13 cellular contexts compared by ENCODE assay signal in the genomic region with DNA sequence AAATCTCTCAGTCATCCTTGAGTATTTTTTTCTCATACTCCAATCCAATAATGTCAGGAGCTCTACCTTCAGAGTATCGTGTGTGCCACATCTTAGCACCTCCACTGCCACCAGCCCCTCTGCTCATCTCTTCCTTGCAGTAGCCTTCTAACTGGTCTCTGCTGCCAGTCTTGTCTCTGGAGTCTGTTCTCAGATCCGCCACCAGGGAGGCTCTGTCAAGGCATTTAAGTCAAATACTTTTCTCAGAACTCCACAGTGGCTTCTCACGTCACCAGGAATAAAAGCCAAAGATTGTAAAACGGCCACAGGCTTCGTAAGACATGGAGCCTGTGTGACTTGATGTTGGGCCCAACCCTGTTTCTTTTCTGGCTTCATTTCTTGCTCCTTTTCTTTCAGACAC. TPM values are rescaled to one million over a fixed set of nuclear protein-coding genes. Genes with fewer than 3 reads are reported as not detected.
A peak's percentile ranks its signal among the peaks of the same experiment; 100 is the strongest.
DNase-seq lines count a peak whose midpoint lies in the region; ATAC-seq, FAIRE-seq and TF ChIP-seq lines count a peak whose summit lies in the region.
"Had no signal": no experiment of that assay in that cellular context is flagged by ENCODE, and none has a peak within 500 bp of the region (broad histone marks: within the 10 kb centered on the region; RNA-seq: fewer than 3 reads in every experiment).

No MANE protein-coding gene starts in this region.

- H3K4me3 ChIP-seq in AG10803 (ENCODE audit: low read length) = no peak overlapping the region
- H3K4me3 ChIP-seq in GM23248 = no peak overlapping the region
- no peak overlapping the region for H3K4me3 ChIP-seq in keratinocyte (ENCODE audit: control insufficient read depth in 2 of 3, extremely low read depth in 1 of 3, insufficient read depth in 2 of 3, low read depth in 1 of 3, low read length in 3 of 3)
- H3K4me3 ChIP-seq in heart left ventricle = no peak overlapping the region
- H3K4me3 ChIP-seq: sigmoid colon had no signal

- no peaks in the 10 kb centered on the region for H3K9me3 Mint-ChIP-seq in activated T-helper 17 cell treated with anti-CD3 and anti-CD28 coated beads, Interleukin-2, amount 50 U/mL, for 72 hours
- H3K9me3 Mint-ChIP-seq: brain, nephron had no signal

- TF ChIP-seq CTCF in AG10803 (conservative IDR thresholded peaks at IDR 0.05; ENCODE audit: low read length) (no peak), keratinocyte (optimal IDR thresholded peaks at IDR 0.05 in 1 of 3, IDR thresholded peaks at IDR 0.05 in 1 of 3, conservative IDR thresholded peaks at IDR 0.05 in 1 of 3; ENCODE audit: extremely low read depth in 1 of 3, insufficient read depth in 2 of 3, low read length in 3 of 3) (peak in 2 of 3 experiments; percentile 17 to 22), heart left ventricle (IDR thresholded peaks at IDR 0.05) (no peak)

- no peak overlapping the region for H3K27ac ChIP-seq in GM23248
- no peak overlapping the region for H3K27ac ChIP-seq in keratinocyte (ENCODE audit: control insufficient read depth, insufficient read depth, low read length)
- no peak overlapping the region for H3K27ac ChIP-seq in heart left ventricle
- H3K27ac ChIP-seq: sigmoid colon had no signal

- DNase-seq in AG10803 (ENCODE audit: low read depth) (peak; percentile 1), GM23248 (peak; percentile 18), keratinocyte (ENCODE audit: low read depth, low spot score) (no peak), heart left ventricle (no peak), EL (no peak)
- DNase-seq: NCI-H1092 treated with DMSO at 0.1 percent for 48 hours, NCI-H446 treated with DMSO at 0.1 percent for 48 hours, sigmoid colon had no signal

- FAIRE-seq in keratinocyte (lab: Jason Lieb, UNC) = no peak

- no peaks in the 10 kb centered on the region for H4K20me1 ChIP-seq in GM23248 (ENCODE audit: insufficient read depth)
- H4K20me1 ChIP-seq in keratinocyte (ENCODE audit: control insufficient read depth, extremely low read depth, insufficient read depth, low read length) = no peaks in the 10 kb centered on the region

- peaks cover 9% of the 10 kb centered on the region for H3F3A ChIP-seq in GM23248 (ENCODE audit: insufficient read depth)

- 76 to 77% methylated on average over 5 of the region's 5 CpGs for WGBS in GM23248 (ENCODE audit: low coverage in 1 of 2, low lambda C conversion rate in 2 of 2, missing lambda C conversion rate in 2 of 2), 2 experiments
- 83 to 88% (median 85%) methylated on average over 5 of the region's 5 CpGs for WGBS in heart left ventricle, 4 donors

- ATAC-seq in activated T-helper 17 cell treated with anti-CD3 and anti-CD28 coated beads, Interleukin-2, amount 50 U/mL, for 72 hours (replicated peaks) = no peak
- ATAC-seq in heart left ventricle (no peak), HG03571 (IDR thresholded peaks at IDR 0.05; ENCODE audit: unreplicated experiment) (no peak), HG03520 (IDR thresholded peaks at IDR 0.05; ENCODE audit: unreplicated experiment) (no peak)

- H3K4me2 ChIP-seq in GM23248 (ENCODE audit: unreplicated experiment) (no peak overlapping the region), keratinocyte (ENCODE audit: control insufficient read depth, extremely low read depth, insufficient read depth, low read depth, low read length) (no peak overlapping the region)

- H3K9me3 ChIP-seq in GM23248 (ENCODE audit: low read depth) = no peaks in the 10 kb centered on the region
- H3K9me3 ChIP-seq in keratinocyte (ENCODE audit: control insufficient read depth, low read depth, low read length) = no peaks in the 10 kb centered on the region
- no peaks in the 10 kb centered on the region for H3K9me3 ChIP-seq in heart left ventricle
- H3K9me3 ChIP-seq: sigmoid colon had no signal

- H3K36me3 Mint-ChIP-seq in activated T-helper 17 cell treated with anti-CD3 and anti-CD28 coated beads, Interleukin-2, amount 50 U/mL, for 72 hours (ENCODE audit: low read depth) = peaks cover 98% of the 10 kb centered on the region

- H3K36me3 ChIP-seq in GM23248 (ENCODE audit: low read depth) (peaks cover 43% of the 10 kb centered on the region), keratinocyte (ENCODE audit: control insufficient read depth in 2 of 2, extremely low read depth in 1 of 2, insufficient read depth in 2 of 2, low read length in 2 of 2) (peaks cover 26 to 28% of the 10 kb centered on the region in 2 experiments), heart left ventricle (peaks cover 0 to 100% (median 92%) of the 10 kb centered on the region in 9 donors)

- dilution Hi-C loops in keratinocyte (cut with MboI; ENCODE audit: extremely low pct_ligation_motif_present, low sequenced_read_pairs) = no loop called here

- no peak overlapping the region for H2AFZ ChIP-seq in GM23248
- no peak overlapping the region for H2AFZ ChIP-seq in keratinocyte (ENCODE audit: control insufficient read depth, low read length)

- peaks cover 40% of the 10 kb centered on the region for H3K4me1 Mint-ChIP-seq in activated T-helper 17 cell treated with anti-CD3 and anti-CD28 coated beads, Interleukin-2, amount 50 U/mL, for 72 hours

- TF ChIP-seq POLR2A in heart left ventricle (IDR thresholded peaks at IDR 0.05) = no peak

- in situ Hi-C loops in GM23248 (cut with MboI) = no loop called here

- H3K27me3 Mint-ChIP-seq in activated T-helper 17 cell treated with anti-CD3 and anti-CD28 coated beads, Interleukin-2, amount 50 U/mL, for 72 hours = no peaks in the 10 kb centered on the region
- H3K27me3 Mint-ChIP-seq: brain had no signal

- peaks cover 31% of the 10 kb centered on the region for H3K79me2 ChIP-seq in GM23248 (ENCODE audit: insufficient read depth)
- H3K79me2 ChIP-seq in keratinocyte (ENCODE audit: control insufficient read depth, insufficient read depth, low read length) = peaks cover 8% of the 10 kb centered on the region

- no peaks in the 10 kb centered on the region for H3K9me1 ChIP-seq in keratinocyte (ENCODE audit: control insufficient read depth, extremely low read depth, insufficient read depth, low read length)

- peak overlapping the region; percentile 61 for H3K27ac Mint-ChIP-seq in activated T-helper 17 cell treated with anti-CD3 and anti-CD28 coated beads, Interleukin-2, amount 50 U/mL, for 72 hours
- H3K27ac Mint-ChIP-seq: nephron had no signal

- intact Hi-C loops in heart left ventricle (cut with DNase I) = no loop called here

- H3K4me1 ChIP-seq in GM23248 (ENCODE audit: insufficient read depth) = peaks cover 5% of the 10 kb centered on the region
- peaks cover 2% of the 10 kb centered on the region for H3K4me1 ChIP-seq in keratinocyte (ENCODE audit: control insufficient read depth, extremely low read depth, insufficient read depth, low read length)
- peaks cover 3 to 16% (median 11%) of the 10 kb centered on the region in 12 donors for H3K4me1 ChIP-seq in heart left ventricle

- H3K9me2 ChIP-seq in GM23248 (ENCODE audit: insufficient read depth) = no peaks in the 10 kb centered on the region

- H3K27me3 ChIP-seq in GM23248 (replicated peaks; ENCODE audit: insufficient read depth) (no peaks in the 10 kb centered on the region), keratinocyte (ENCODE audit: control insufficient read depth, extremely low read depth, insufficient read depth, low read length) (no peaks in the 10 kb centered on the region), heart left ventricle (no peaks in the 10 kb centered on the region)
- H3K27me3 ChIP-seq: sigmoid colon had no signal

- no peak overlapping the region for H3K9ac ChIP-seq in GM23248
- no peak overlapping the region for H3K9ac ChIP-seq in keratinocyte (ENCODE audit: control insufficient read depth, extremely low read depth, insufficient read depth, low read length)

- H3K4me3 Mint-ChIP-seq in activated T-helper 17 cell treated with anti-CD3 and anti-CD28 coated beads, Interleukin-2, amount 50 U/mL, for 72 hours = no peak overlapping the region
- H3K4me3 Mint-ChIP-seq: nephron had no signal

RNA-seq across cellular contexts. Expression of gene UNC50, which starts 7.1 kb away (rescaled TPM):
- total RNA-seq in GM23248 (2014; rRNA removed; shearing (Covaris generic)) = 46.0 and 71.8 TPM in 2 replicates
- 80.5 and 88.6 TPM in 2 replicates for polyA plus RNA-seq in GM23248 (2016; fragmentation: Nextera tagmentation; extraction: Ambion mirVana)
- 10 to 100 TPM; 19.5 to 26.0 TPM for total RNA-seq in activated T-helper 17 cell treated with anti-CD3 and anti-CD28 coated beads, Interleukin-2, amount 50 U/mL, for 72 hours
- polyA plus RNA-seq in keratinocyte = 45.4 to 75.2 TPM (median 52.9 TPM) in 3 replicates
- 34.4 TPM for polyA plus RNA-seq in keratinocyte (2011; ENCODE audit: low read depth)
- 29.0 and 61.9 TPM in 2 replicates for polyA plus RNA-seq in keratinocyte (2011; cell fraction: cytosol; rRNA removed)
- 68.4 and 105 TPM in 2 replicates for polyA plus RNA-seq in keratinocyte (2011; cell fraction: nucleus; rRNA removed)
- 34.9 and 49.3 TPM in 2 replicates for polyA plus RNA-seq in keratinocyte (2012; ENCODE audit: low replicate concordance)
- polyA minus RNA-seq in keratinocyte = 8.6 to 23.9 TPM (median 12.5 TPM) in 3 replicates
- 15.9 TPM for polyA minus RNA-seq in keratinocyte (2011; cell fraction: cytosol; rRNA and poly(A)+ RNA removed)
- polyA minus RNA-seq in keratinocyte (2011; cell fraction: nucleus; rRNA and poly(A)+ RNA removed) = 16.6 and 25.1 TPM in 2 replicates
- 10 to 100 TPM; 22.3 to 31.4 (median 25.6) TPM for total RNA-seq in heart left ventricle
- polyA plus RNA-seq in heart left ventricle = 10 to 100 TPM; 36.9 to 37.0 TPM

RNA-seq across cellular contexts. Expression of gene COA5, which starts 7.2 kb away (rescaled TPM):
- total RNA-seq in GM23248 (2014; rRNA removed; shearing (Covaris generic)) = 23.8 and 32.7 TPM in 2 replicates
- polyA plus RNA-seq in GM23248 (2016; fragmentation: Nextera tagmentation; extraction: Ambion mirVana) (38.2 and 42.0 TPM in 2 replicates), keratinocyte (12.1 to 25.1 TPM (median 19.9 TPM) in 3 replicates), heart left ventricle (10 to 100 TPM; 23.2 to 39.5 TPM)
- 10 to 100 TPM; 22.9 to 25.2 TPM for total RNA-seq in activated T-helper 17 cell treated with anti-CD3 and anti-CD28 coated beads, Interleukin-2, amount 50 U/mL, for 72 hours
- 21.9 TPM for polyA plus RNA-seq in keratinocyte (2011; ENCODE audit: low read depth)
- 16.3 and 17.5 TPM in 2 replicates for polyA plus RNA-seq in keratinocyte (2011; cell fraction: cytosol; rRNA removed)
- 17.4 and 28.7 TPM in 2 replicates for polyA plus RNA-seq in keratinocyte (2011; cell fraction: nucleus; rRNA removed)
- 23.2 and 28.3 TPM in 2 replicates for polyA plus RNA-seq in keratinocyte (2012; ENCODE audit: low replicate concordance)
- 0.30 to 3.2 TPM (median 2.2 TPM) in 3 replicates for polyA minus RNA-seq in keratinocyte
- 11.7 TPM for polyA minus RNA-seq in keratinocyte (2011; cell fraction: cytosol; rRNA and poly(A)+ RNA removed)
- polyA minus RNA-seq in keratinocyte (2011; cell fraction: nucleus; rRNA and poly(A)+ RNA removed) = 5.0 and 5.3 TPM in 2 replicates
- total RNA-seq in heart left ventricle = 10 to 100 TPM; 19.6 to 33.5 (median 27.7) TPM

Comparison
In these comparisons a context has a peak if more than half of its experiments do, and no peak if none do; other contexts are left out.
1. DNase-seq: peak in AG10803 (single experiment) and GM23248 (single experiment); none in keratinocyte (single experiment), heart left ventricle (0 of 5) and EL (single experiment).
2. CTCF ChIP-seq: peak in keratinocyte (2 of 3); none in AG10803 (single experiment) and heart left ventricle (0 of 12).